Comparison of ENCODE assay signal across 1 cellular context in the genomic region with DNA sequence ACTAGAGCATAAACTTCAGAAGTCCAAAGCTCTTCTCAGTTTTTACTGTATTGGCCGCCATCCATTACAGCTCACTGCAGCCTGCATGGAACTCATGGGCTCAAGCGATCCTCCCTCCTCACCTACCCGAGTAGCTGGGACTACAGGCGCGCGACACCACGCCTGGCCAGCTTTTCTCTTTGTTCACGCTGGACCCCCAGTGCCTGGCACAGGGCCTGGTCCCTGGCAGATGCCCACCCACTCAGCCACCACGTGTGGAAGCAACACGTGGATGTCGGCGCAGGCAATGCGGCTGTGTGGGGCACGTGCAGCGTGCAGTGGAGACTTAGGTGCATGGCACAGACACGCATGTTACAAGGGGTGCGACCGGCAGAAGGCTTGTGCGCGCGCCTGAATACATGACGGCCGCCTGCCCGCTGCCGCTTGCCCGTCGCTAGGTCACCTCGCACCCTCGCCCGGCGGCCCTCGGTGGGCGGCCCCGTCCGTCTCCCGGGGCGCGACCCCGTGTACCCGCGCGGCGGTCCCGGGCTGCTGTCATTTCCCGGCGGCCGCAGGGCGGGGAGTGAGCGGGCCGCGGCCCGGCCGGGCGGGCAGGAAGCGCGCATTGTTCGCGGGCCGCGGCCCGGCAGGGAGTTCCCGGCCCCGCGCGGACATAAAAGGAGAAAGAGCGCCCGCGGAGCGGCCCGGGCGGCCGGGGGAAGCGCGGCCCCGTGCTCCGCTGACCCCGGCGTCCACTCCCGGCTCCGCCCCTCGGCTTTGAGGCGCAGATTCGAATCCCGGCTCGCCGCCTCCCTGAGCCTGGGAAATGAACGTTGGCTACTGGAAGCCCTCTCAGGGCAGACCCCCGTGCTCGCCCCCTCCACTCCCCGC.
TF ChIP-seq lines count a peak whose summit lies in the region.

No MANE protein-coding gene starts in this region.

TF ChIP-seq in HepG2, 621 proteins besides CTCF, POLR2A, EP300 and RAD21 (continued from another document):
- TF ChIP-seq NFAT5 (CRISPR knock-in tag; IDR thresholded peaks at IDR 0.05) (peak; percentile 83), IRF9 (CRISPR knock-in tag; IDR thresholded peaks at IDR 0.05; ENCODE audit: borderline replicate concordance) (0 out of 2 replicates have a peak, but pooled peaks have one; percentile 34), UBTF (CRISPR knock-in tag; IDR thresholded peaks at IDR 0.05) (peak; percentile 39), NCOA5 (CRISPR knock-in tag; IDR thresholded peaks at IDR 0.05) (no peak), HDAC1 (CRISPR knock-in tag; IDR thresholded peaks at IDR 0.05) (peak; percentile 20; the same call in 1 of the 2 replicates), ZNF776 (CRISPR knock-in tag; IDR thresholded peaks at IDR 0.05) (no peak; the same call in 1 of the 2 replicates), ZNF441 (CRISPR knock-in tag; IDR thresholded peaks at IDR 0.05; ENCODE audit: borderline replicate concordance) (no peak; the same call in 1 of the 2 replicates), ZNF704 (CRISPR knock-in tag; IDR thresholded peaks at IDR 0.05; ENCODE audit: borderline replicate concordance) (no peak), ZFP41 (CRISPR knock-in tag; IDR thresholded peaks at IDR 0.05; ENCODE audit: borderline replicate concordance) (no peak; the same call in 1 of the 2 replicates), FOXA1 (IDR thresholded peaks at IDR 0.05) (no peak), FOXA1 (CRISPR knock-in tag; IDR thresholded peaks at IDR 0.05) (peak; percentile 51; the same call in 1 of the 2 replicates), SYNCRIP (IDR thresholded peaks at IDR 0.05; ENCODE audit: insufficient read depth, low read depth, low read length) (no peak), CAMTA2 (CRISPR knock-in tag; IDR thresholded peaks at IDR 0.05; ENCODE audit: borderline replicate concordance) (no peak), CREM (IDR thresholded peaks at IDR 0.05) (no peak), CREM (CRISPR knock-in tag; IDR thresholded peaks at IDR 0.05) (no peak), ZNF883 (CRISPR knock-in tag; IDR thresholded peaks at IDR 0.05; ENCODE audit: not compliant biosample characterization) (peak; percentile 53), CBX5 (CRISPR knock-in tag; IDR thresholded peaks at IDR 0.05; ENCODE audit: borderline replicate concordance) (0 out of 2 replicates have a peak, but pooled peaks have one; percentile 72), ZNF563 (CRISPR knock-in tag; IDR thresholded peaks at IDR 0.05) (no peak), HMGA1 (CRISPR knock-in tag; conservative IDR thresholded peaks at IDR 0.05) (no peak), DDIT3 (CRISPR knock-in tag; IDR thresholded peaks at IDR 0.05) (no peak), NFKB2 (CRISPR knock-in tag; IDR thresholded peaks at IDR 0.05; ENCODE audit: borderline replicate concordance) (peak; percentile 29; the same call in 1 of the 2 replicates), MYC (CRISPR knock-in tag; IDR thresholded peaks at IDR 0.05; ENCODE audit: borderline replicate concordance) (peak; percentile 95), HOXA9 (CRISPR knock-in tag; IDR thresholded peaks at IDR 0.05; ENCODE audit: borderline replicate concordance) (peak; percentile 66; the same call in 1 of the 2 replicates), SP4 (CRISPR knock-in tag; IDR thresholded peaks at IDR 0.05) (peak; percentile 60; the same call in 1 of the 2 replicates), ZC3H4 (CRISPR knock-in tag; IDR thresholded peaks at IDR 0.05; ENCODE audit: borderline replicate concordance) (no peak), BRD4 (CRISPR knock-in tag; IDR thresholded peaks at IDR 0.05) (peak; percentile 84)
- TF ChIP-seq, protein P1, sequence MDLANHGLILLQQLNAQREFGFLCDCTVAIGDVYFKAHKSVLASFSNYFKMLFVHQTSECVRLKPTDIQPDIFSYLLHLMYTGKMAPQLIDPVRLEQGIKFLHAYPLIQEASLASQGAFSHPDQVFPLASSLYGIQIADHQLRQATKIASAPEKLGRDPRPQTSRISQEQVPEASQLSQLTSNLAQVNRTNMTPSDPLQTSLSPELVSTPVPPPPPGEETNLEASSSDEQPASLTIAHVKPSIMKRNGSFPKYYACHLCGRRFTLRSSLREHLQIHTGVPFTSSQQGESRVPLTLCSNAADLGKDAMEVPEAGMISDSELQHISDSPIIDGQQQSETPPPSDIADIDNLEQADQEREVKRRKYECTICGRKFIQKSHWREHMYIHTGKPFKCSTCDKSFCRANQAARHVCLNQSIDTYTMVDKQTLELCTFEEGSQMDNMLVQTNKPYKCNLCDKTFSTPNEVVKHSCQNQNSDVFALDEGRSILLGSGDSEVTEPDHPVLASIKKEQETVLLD (CRISPR knock-in tag; IDR thresholded peaks at IDR 0.05; ENCODE audit: low read depth): 0 out of 2 replicates have a peak, but pooled peaks have one; percentile 40
- TF ChIP-seq, protein P2, sequence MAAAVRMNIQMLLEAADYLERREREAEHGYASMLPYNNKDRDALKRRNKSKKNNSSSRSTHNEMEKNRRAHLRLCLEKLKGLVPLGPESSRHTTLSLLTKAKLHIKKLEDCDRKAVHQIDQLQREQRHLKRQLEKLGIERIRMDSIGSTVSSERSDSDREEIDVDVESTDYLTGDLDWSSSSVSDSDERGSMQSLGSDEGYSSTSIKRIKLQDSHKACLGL (CRISPR knock-in tag; IDR thresholded peaks at IDR 0.05): 0 out of 2 replicates have a peak, but pooled peaks have one; percentile 80
- TF ChIP-seq, protein P3, sequence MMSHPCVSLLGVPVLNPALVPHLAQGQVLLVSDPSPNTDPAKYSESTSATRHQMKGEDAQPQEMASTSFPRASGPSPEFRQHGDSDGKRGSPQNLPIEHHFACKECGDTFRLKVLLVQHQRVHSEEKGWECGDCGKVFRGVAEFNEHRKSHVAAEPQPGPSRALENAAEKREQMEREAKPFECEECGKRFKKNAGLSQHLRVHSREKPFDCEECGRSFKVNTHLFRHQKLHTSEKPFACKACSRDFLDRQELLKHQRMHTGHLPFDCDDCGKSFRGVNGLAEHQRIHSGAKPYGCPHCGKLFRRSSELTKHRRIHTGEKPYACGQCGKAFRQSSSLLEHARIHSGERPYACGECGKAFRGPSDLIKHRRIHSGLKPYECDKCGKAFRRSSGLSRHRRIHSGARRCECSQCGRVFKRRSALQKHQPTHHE (CRISPR knock-in tag; IDR thresholded peaks at IDR 0.05; ENCODE audit: borderline replicate concordance): no peak
- TF ChIP-seq, protein P4, sequence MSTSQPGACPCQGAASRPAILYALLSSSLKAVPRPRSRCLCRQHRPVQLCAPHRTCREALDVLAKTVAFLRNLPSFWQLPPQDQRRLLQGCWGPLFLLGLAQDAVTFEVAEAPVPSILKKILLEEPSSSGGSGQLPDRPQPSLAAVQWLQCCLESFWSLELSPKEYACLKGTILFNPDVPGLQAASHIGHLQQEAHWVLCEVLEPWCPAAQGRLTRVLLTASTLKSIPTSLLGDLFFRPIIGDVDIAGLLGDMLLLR (CRISPR knock-in tag; IDR thresholded peaks at IDR 0.05): peak; percentile 84; the same call in 1 of the 2 replicates
- TF ChIP-seq, protein P5, sequence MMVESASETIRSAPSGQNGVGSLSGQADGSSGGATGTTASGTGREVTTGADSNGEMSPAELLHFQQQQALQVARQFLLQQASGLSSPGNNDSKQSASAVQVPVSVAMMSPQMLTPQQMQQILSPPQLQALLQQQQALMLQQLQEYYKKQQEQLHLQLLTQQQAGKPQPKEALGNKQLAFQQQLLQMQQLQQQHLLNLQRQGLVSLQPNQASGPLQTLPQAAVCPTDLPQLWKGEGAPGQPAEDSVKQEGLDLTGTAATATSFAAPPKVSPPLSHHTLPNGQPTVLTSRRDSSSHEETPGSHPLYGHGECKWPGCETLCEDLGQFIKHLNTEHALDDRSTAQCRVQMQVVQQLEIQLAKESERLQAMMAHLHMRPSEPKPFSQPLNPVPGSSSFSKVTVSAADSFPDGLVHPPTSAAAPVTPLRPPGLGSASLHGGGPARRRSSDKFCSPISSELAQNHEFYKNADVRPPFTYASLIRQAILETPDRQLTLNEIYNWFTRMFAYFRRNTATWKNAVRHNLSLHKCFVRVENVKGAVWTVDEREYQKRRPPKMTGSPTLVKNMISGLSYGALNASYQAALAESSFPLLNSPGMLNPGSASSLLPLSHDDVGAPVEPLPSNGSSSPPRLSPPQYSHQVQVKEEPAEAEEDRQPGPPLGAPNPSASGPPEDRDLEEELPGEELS (CRISPR knock-in tag; IDR thresholded peaks at IDR 0.05): no peak
